In the genomic region with DNA sequence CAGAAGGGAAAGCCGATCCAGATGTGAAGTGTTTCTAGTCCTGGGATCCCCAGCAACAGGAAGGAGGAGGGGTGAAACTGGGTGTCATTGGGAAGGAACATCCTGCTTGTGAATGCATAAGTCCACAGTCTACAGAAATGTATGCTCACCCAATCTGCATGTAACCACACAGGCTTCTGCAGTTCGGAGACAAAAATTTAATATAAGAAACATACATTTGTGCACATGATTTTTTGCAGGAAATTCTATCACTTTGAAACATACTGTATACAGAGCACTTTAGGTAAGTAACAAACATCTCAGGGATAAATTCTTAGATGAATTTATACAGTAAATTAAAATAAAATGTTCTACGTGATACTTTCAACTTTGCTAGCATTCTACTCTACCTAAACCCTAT, we compare ENCODE assay signal across 8 cellular contexts. TPM values are rescaled to one million over a fixed set of nuclear protein-coding genes. Genes with fewer than 3 reads are reported as not detected.
"Had no signal": no experiment of that assay in that cellular context is flagged by ENCODE, and none has a peak within 500 bp of the region (broad histone marks: within the 10 kb centered on the region; RNA-seq: fewer than 3 reads in every experiment).

A gene (minus strand): TSS at position 101 of the 400 bp plus-strand sequence. CDS start 0 bp downstream, at position 101.

- DNase-seq: GDM1, GF-D8 had no signal

- ATAC-seq: GM12878 had no signal

- FAIRE-seq: G401.6, GM12878, GM12891, GM18507, GM19239 had no signal

- H3K4me3 ChIP-seq: GM12878 had no signal

RNA-seq across cellular contexts. Expression of the gene that starts here (rescaled TPM):
- total RNA-seq: G401, GM12878 had no signal
- polyA plus RNA-seq: GM12878 had no signal
